Comparison of ENCODE assay signal across 16 cellular contexts in genomic region chr15:74422370-74422722, GRCh38. TPM values are rescaled to one million over a fixed set of nuclear protein-coding genes. Genes with fewer than 3 reads are reported as not detected.
DNase-seq lines count a peak whose midpoint lies in the region; FAIRE-seq and TF ChIP-seq lines count a peak whose summit lies in the region.
"Had no signal": no experiment of that assay in that cellular context is flagged by ENCODE, and none has a peak within 500 bp of the region (broad histone marks: within the 10 kb centered on the region; RNA-seq: fewer than 3 reads in every experiment).

No MANE protein-coding gene starts in this region.

- H3K27ac ChIP-seq in cardiac muscle cell (peak overlapping the region; percentile 87), ascending aorta (peak overlapping the region; percentile 53 to 69), mesodermal cell (ENCODE audit: low read depth, low read length, severe bottlenecking) (peak overlapping the region; percentile 81), testis (peak overlapping the region; percentile 76 to 82), kidney (ENCODE audit: low read depth in 2 of 2, low read length in 2 of 2) (no peak overlapping the region)
- H3K27ac ChIP-seq: SJCRH30, VCaP had no signal

- TF ChIP-seq POLR2A in testis (IDR thresholded peaks at IDR 0.05) = no peak

- H3K9me3 ChIP-seq in cardiac muscle cell (ENCODE audit: low read depth) (no peaks in the 10 kb centered on the region), ascending aorta (no peaks in the 10 kb centered on the region), mesodermal cell (ENCODE audit: control insufficient read depth, low read length) (no peaks in the 10 kb centered on the region), testis (no peaks in the 10 kb centered on the region), kidney (ENCODE audit: control insufficient read depth in 1 of 2, low read length in 2 of 2) (no peaks in the 10 kb centered on the region)
- H3K9me3 ChIP-seq: right atrium auricular region, SJCRH30, uterus had no signal

- TF ChIP-seq CTCF in cardiac muscle cell (IDR thresholded peaks at IDR 0.05; ENCODE audit: low read depth, low read length) = no peak
- no peak for TF ChIP-seq CTCF in ascending aorta (IDR thresholded peaks at IDR 0.05)
- TF ChIP-seq CTCF in testis (IDR thresholded peaks at IDR 0.05) = no peak
- TF ChIP-seq CTCF in kidney (IDR thresholded peaks at IDR 0.05; ENCODE audit: borderline replicate concordance, extremely low read depth, insufficient read depth) = no peak

- WGBS in mesodermal cell (ENCODE audit: insufficient coverage in 2 of 2), 2 experiments = 78 to 89% methylated on average over 8 of the region's 8 CpGs
- 44 to 80% methylated on average over 1 to 8 of the region's 8 CpGs for WGBS in testis, 2 donors

- H3K36me3 ChIP-seq in cardiac muscle cell (no peaks in the 10 kb centered on the region), ascending aorta (no peaks in the 10 kb centered on the region), mesodermal cell (ENCODE audit: control insufficient read depth, insufficient read depth, low read length) (peaks cover 5% of the 10 kb centered on the region), testis (ENCODE audit: low read depth, missing control alignments) (no peaks in the 10 kb centered on the region), kidney (ENCODE audit: control insufficient read depth in 1 of 2, insufficient read depth in 2 of 2, low read length in 2 of 2) (no peaks in the 10 kb centered on the region)
- H3K36me3 ChIP-seq: right atrium auricular region, SJCRH30, uterus had no signal

- H3K27me3 ChIP-seq in cardiac muscle cell (no peaks in the 10 kb centered on the region), ascending aorta (no peaks in the 10 kb centered on the region), testis (no peaks in the 10 kb centered on the region)
- H3K27me3 ChIP-seq: right atrium auricular region, SJCRH30, uterus had no signal

- peaks cover 39% of the 10 kb centered on the region for H3K4me1 ChIP-seq in cardiac muscle cell (ENCODE audit: low read depth)
- H3K4me1 ChIP-seq in ascending aorta = peaks cover 0 to 10% of the 10 kb centered on the region in 2 donors
- H3K4me1 ChIP-seq in mesodermal cell (ENCODE audit: control insufficient read depth, insufficient read depth, low read length, poor library complexity, severe bottlenecking) = peaks cover 39% of the 10 kb centered on the region
- H3K4me1 ChIP-seq in testis = peaks cover 100% of the 10 kb centered on the region
- peaks cover 0 to 5% of the 10 kb centered on the region in 2 donors for H3K4me1 ChIP-seq in kidney (ENCODE audit: control insufficient read depth in 1 of 2, insufficient read depth in 1 of 2, low read depth in 1 of 2, low read length in 2 of 2)

- no peak overlapping the region for H3K9ac ChIP-seq in kidney (ENCODE audit: low read length in 2 of 2)

- no peak overlapping the region for H3K4me3 ChIP-seq in cardiac muscle cell
- H3K4me3 ChIP-seq in ascending aorta = no peak overlapping the region
- H3K4me3 ChIP-seq in mesodermal cell (ENCODE audit: extremely low read depth, insufficient read depth, low read length, poor library complexity, severe bottlenecking) = no peak overlapping the region
- H3K4me3 ChIP-seq in testis = no peak overlapping the region
- H3K4me3 ChIP-seq in kidney (ENCODE audit: low read length in 2 of 2) = no peak overlapping the region
- H3K4me3 ChIP-seq: right atrium auricular region, SJCRH30, uterus had no signal

- intact Hi-C loops in cardiac septum (cut with DNase I) (no loop called here), ascending aorta (cut with DNase I) (no loop called here), testis (cut with DNase I; ENCODE audit: low total_unique reads) (no loop called here), kidney (cut with DNase I) (no loop called here)

- FAIRE-seq in kidney (lab: Jason Lieb, UNC) = no peak

- DNase-seq in cardiac muscle cell (ENCODE audit: low read depth in 1 of 2, low spot score in 1 of 2) = peak in 1 of 2 donors; percentile 27
- no peak for DNase-seq in cardiac septum (ENCODE audit: low spot score)
- no peak for DNase-seq in ascending aorta (ENCODE audit: low spot score in 2 of 2)
- no peak for DNase-seq in testis
- no peak for DNase-seq in kidney
- DNase-seq in NAMALWA (ENCODE audit: low spot score) = no peak
- DNase-seq in NCI-H1092 (lab: John Stamatoyannopoulos, UW) = no peak
- DNase-seq: activated T-cell treated with anti-CD3 and anti-CD28 coated beads, Interleukin-2, amount 50 U/mL, for 4 hours; DMS153; NCI-H146; NCI-H526; SJCRH30; uterus had no signal

RNA-seq across cellular contexts. Expression of gene SEMA7A, which starts 11.4 kb away (rescaled TPM):
- 8.7 and 11.9 TPM in 2 replicates for total RNA-seq in cardiac muscle cell
- polyA plus RNA-seq in cardiac muscle cell = 0.99 and 3.3 TPM in 2 replicates
- 1.5 TPM for total RNA-seq in cardiac septum
- total RNA-seq in ascending aorta = 5.5 TPM
- polyA plus RNA-seq in mesodermal cell (2013, experiment 1 of 2) = 15.7 TPM
- 13.1 TPM for polyA plus RNA-seq in mesodermal cell (2013, experiment 2 of 2)
- total RNA-seq in testis = 100 to 1,000 TPM; 217 to 220 TPM
- 80.7 TPM for polyA plus RNA-seq in testis (ENCODE audit: insufficient read depth, low read depth, low replicate concordance)
- total RNA-seq in kidney = 3.6 TPM
- 2.8 TPM for polyA plus RNA-seq in kidney (ENCODE audit: insufficient read depth, low read depth, low replicate concordance)

RNA-seq across cellular contexts. Expression of gene UBL7, which starts 38.6 kb away (rescaled TPM):
- total RNA-seq in cardiac muscle cell = 74.3 and 88.4 TPM in 2 replicates
- 130 and 135 TPM in 2 replicates for polyA plus RNA-seq in cardiac muscle cell
- 48.3 TPM for total RNA-seq in cardiac septum
- 63.4 TPM for total RNA-seq in ascending aorta
- polyA plus RNA-seq in mesodermal cell (2013, experiment 1 of 2) = 71.6 TPM
- polyA plus RNA-seq in mesodermal cell (2013, experiment 2 of 2) = 57.7 TPM
- total RNA-seq in testis = 10 to 100 TPM; 61.9 to 70.6 TPM
- polyA plus RNA-seq in testis (ENCODE audit: insufficient read depth, low read depth, low replicate concordance) = 104 TPM
- 32.9 TPM for total RNA-seq in kidney
- polyA plus RNA-seq in kidney (ENCODE audit: insufficient read depth, low read depth, low replicate concordance) = 75.8 TPM

RNA-seq across cellular contexts. Expression of gene CYP11A1, which starts 54.9 kb away (rescaled TPM):
- 5.4 and 9.8 TPM in 2 replicates for total RNA-seq in cardiac muscle cell
- polyA plus RNA-seq in cardiac muscle cell = 11.2 and 13.0 TPM in 2 replicates
- 2.5 TPM for total RNA-seq in cardiac septum
- 62.4 TPM for total RNA-seq in ascending aorta
- polyA plus RNA-seq in mesodermal cell (2013, experiment 1 of 2) = 2.9 TPM
- polyA plus RNA-seq in mesodermal cell (2013, experiment 2 of 2) = 3.2 TPM
- total RNA-seq in testis = 10 to 100 TPM; 74.3 to 76.4 TPM
- polyA plus RNA-seq in testis (ENCODE audit: insufficient read depth, low read depth, low replicate concordance) = 76.2 TPM
- 0.13 TPM for total RNA-seq in kidney
- 2.7 TPM for polyA plus RNA-seq in kidney (ENCODE audit: insufficient read depth, low read depth, low replicate concordance)
- total RNA-seq: SJCRH30 had no signal

Comparison
In these comparisons a context has a peak if more than half of its experiments do, and no peak if none do; other contexts are left out.
1. H3K27ac ChIP-seq: peak in cardiac muscle cell (single experiment), ascending aorta (2 of 2), mesodermal cell (single experiment) and testis (2 of 2); none in kidney (0 of 2).
2. RNA of gene SEMA7A, which starts 11.4 kb away (total RNA-seq): 217 to 220 TPM in testis; 8.7 to 11.9 TPM in cardiac muscle cell, 5.5 TPM in ascending aorta (single experiment), 3.6 TPM in kidney (single experiment) and 1.5 TPM in cardiac septum (single experiment); every median in the first group is over 10 times any median in the second.